Comparison of ENCODE assay signal across 1 cellular context in genomic region chr1:154607748-154608521, GRCh38.
A peak's percentile ranks its signal among the peaks of the same experiment; 100 is the strongest.
TF ChIP-seq lines count a peak whose summit lies in the region.

Gene ADAR (minus strand): TSS chr1:154608186. CDS start chr1:154608006, 180 bp downstream.

TF ChIP-seq in HepG2, 621 proteins besides CTCF, POLR2A, EP300 and RAD21 (continued from another document and continues in another):
- TF ChIP-seq ZNF768 (CRISPR knock-in tag; IDR thresholded peaks at IDR 0.05) (no peak; the same call in 1 of the 2 replicates), ZC3H13 (CRISPR knock-in tag; IDR thresholded peaks at IDR 0.05) (peak; percentile 32; the same call in 1 of the 2 replicates), ZNF839 (CRISPR knock-in tag; IDR thresholded peaks at IDR 0.05; ENCODE audit: borderline replicate concordance) (no peak), SRY (CRISPR knock-in tag; IDR thresholded peaks at IDR 0.05) (no peak), ZFYVE20 (CRISPR knock-in tag; IDR thresholded peaks at IDR 0.05; ENCODE audit: borderline replicate concordance, low read depth) (no peak), ZNF646 (CRISPR knock-in tag; IDR thresholded peaks at IDR 0.05) (peak; percentile 99), BCL6 (CRISPR knock-in tag; IDR thresholded peaks at IDR 0.05) (no peak), STAT6 (CRISPR knock-in tag; IDR thresholded peaks at IDR 0.05; ENCODE audit: borderline replicate concordance) (no peak; the same call in 1 of the 2 replicates), CEBPZ (IDR thresholded peaks at IDR 0.05; ENCODE audit: low read length) (no peak), YEATS4 (CRISPR knock-in tag; IDR thresholded peaks at IDR 0.05; ENCODE audit: borderline replicate concordance) (peak; percentile 67), ARID2 (CRISPR knock-in tag; IDR thresholded peaks at IDR 0.05; ENCODE audit: borderline replicate concordance) (no peak), JUN (CRISPR knock-in tag; IDR thresholded peaks at IDR 0.05) (no peak), PLRG1 (conservative IDR thresholded peaks at IDR 0.05) (no peak), ZNF615 (CRISPR knock-in tag; IDR thresholded peaks at IDR 0.05; ENCODE audit: borderline replicate concordance) (no peak), TBL1XR1 (IDR thresholded peaks at IDR 0.05; ENCODE audit: borderline replicate concordance, low read length, partially characterized antibody) (no peak), SP140L (CRISPR knock-in tag; IDR thresholded peaks at IDR 0.05; ENCODE audit: borderline replicate concordance) (no peak), XRCC5 (optimal IDR thresholded peaks at IDR 0.05; ENCODE audit: low read length) (peak; percentile 26), RELA (CRISPR knock-in tag; IDR thresholded peaks at IDR 0.05) (no peak), MYC (CRISPR knock-in tag; IDR thresholded peaks at IDR 0.05; ENCODE audit: borderline replicate concordance) (no peak; the same call in 1 of the 2 replicates), MED1 (CRISPR knock-in tag; IDR thresholded peaks at IDR 0.05) (no peak), ZNF335 (CRISPR knock-in tag; IDR thresholded peaks at IDR 0.05) (no peak), GMEB1 (CRISPR knock-in tag; IDR thresholded peaks at IDR 0.05; ENCODE audit: borderline replicate concordance) (peak; percentile 50; the same call in 1 of the 2 replicates), ZZZ3 (CRISPR knock-in tag; IDR thresholded peaks at IDR 0.05; ENCODE audit: borderline replicate concordance) (no peak), SRF (IDR thresholded peaks at IDR 0.05; ENCODE audit: low read depth, low read length) (0 out of 2 replicates have a peak, but pooled peaks have one; percentile 28), ZKSCAN5 (CRISPR knock-in tag; IDR thresholded peaks at IDR 0.05) (no peak), ZNF232 (CRISPR knock-in tag; IDR thresholded peaks at IDR 0.05; ENCODE audit: borderline replicate concordance) (no peak), ZNF557 (CRISPR knock-in tag; IDR thresholded peaks at IDR 0.05) (no peak), SATB2 (CRISPR knock-in tag; IDR thresholded peaks at IDR 0.05) (no peak), GFI1 (CRISPR knock-in tag; IDR thresholded peaks at IDR 0.05; ENCODE audit: borderline replicate concordance) (peak; percentile 66; the same call in 1 of the 2 replicates), ZNF280D (CRISPR knock-in tag; IDR thresholded peaks at IDR 0.05) (no peak), SRSF9 (IDR thresholded peaks at IDR 0.05; ENCODE audit: borderline replicate concordance, insufficient read depth, low read depth, low read length, poor library complexity, severe bottlenecking) (no peak), ZNF142 (CRISPR knock-in tag; IDR thresholded peaks at IDR 0.05) (no peak), ZNF562 (CRISPR knock-in tag; IDR thresholded peaks at IDR 0.05; ENCODE audit: borderline replicate concordance) (no peak), ATF3 (CRISPR knock-in tag; IDR thresholded peaks at IDR 0.05) (no peak)
